32 cellular contexts compared by ENCODE assay signal in genomic region chr9:130313103-130313858, GRCh38. TPM values are rescaled to one million over a fixed set of nuclear protein-coding genes. Genes with fewer than 3 reads are reported as not detected.
DNase-seq lines count a peak whose midpoint lies in the region; ATAC-seq, FAIRE-seq and TF ChIP-seq lines count a peak whose summit lies in the region.
"Had no signal": no experiment of that assay in that cellular context is flagged by ENCODE, and none has a peak within 500 bp of the region (broad histone marks: within the 10 kb centered on the region; RNA-seq: fewer than 3 reads in every experiment).

No MANE protein-coding gene starts in this region.

- WGBS in GM12878 (ENCODE audit: insufficient coverage, insufficient replicate concordance, low lambda C conversion rate, missing lambda C conversion rate): 39% methylated on average over 15 of the region's 16 CpGs

- TF ChIP-seq CTCF in GM12878 (IDR thresholded peaks at IDR 0.05 in 2 of 3, conservative IDR thresholded peaks at IDR 0.05 in 1 of 3; ENCODE audit: control insufficient read depth in 2 of 3, extremely low read depth in 1 of 3, insufficient read depth in 1 of 3, low read depth in 3 of 3, low read length in 3 of 3) (no peak), left lung (IDR thresholded peaks at IDR 0.05) (no peak), upper lobe of right lung (IDR thresholded peaks at IDR 0.05) (no peak)

- intact Hi-C loops in left ventricle myocardium superior (cut with micrococcal nuclease): no loop called here
- intact Hi-C loops in left cardiac atrium (cut with DNase I): no loop called here
- intact Hi-C loops in GM12878 (cut with micrococcal nuclease; ENCODE audit: unreplicated experiment): no loop called here
- intact Hi-C loops in left lung (cut with DNase I): no loop called here
- intact Hi-C loops in upper lobe of right lung (cut with DNase I): no loop called here

- no peak for TF ChIP-seq RAD21 in GM12878 (IDR thresholded peaks at IDR 0.05; ENCODE audit: insufficient read depth, low read depth, low read length)

- no peak overlapping the region for H3K9ac ChIP-seq in GM12878 (ENCODE audit: control insufficient read depth, insufficient read depth, low read length)

- FAIRE-seq in GM12878 (lab: Jason Lieb, UNC): no peak
- FAIRE-seq: colon, frontal cortex, GM12891 had no signal

- H3K27ac ChIP-seq in GM12878 (ENCODE audit: control insufficient read depth, insufficient read depth) (no peak overlapping the region), left lung (peak overlapping the region in 1 of 2 donors; percentile 23), upper lobe of right lung (no peak overlapping the region)
- H3K27ac ChIP-seq: hepatocyte, neutrophil, PC-9, prostate gland, spleen, testis had no signal

- CTCF ChIA-PET in GM12878 (lab: Yijun Ruan, JAX): interaction anchor here (0.6 to 3.2 kb wide), 4 partner anchors 11 to 564 kb away, joined by 3 to 13 read pairs (median 3); no protein-coding TSS in a partner anchor

- no peak overlapping the region for H3K4me2 ChIP-seq in GM12878 (ENCODE audit: control insufficient read depth, insufficient read depth)
- H3K4me2 ChIP-seq: hepatocyte, PC-9 had no signal

- TF ChIP-seq POLR2A in GM12878 (IDR thresholded peaks at IDR 0.05; ENCODE audit: low read depth, low read length): no peak

- POLR2A ChIA-PET in GM12878 (lab: Charles Lee): no interaction called here

- BruUV-seq in GM12878 (replicated peaks; lab: Mats Ljungman, UMichigan): no TSS peak

- DNase-seq in left ventricle myocardium superior (peak; percentile 35), left cardiac atrium (no peak), GM12878 (ENCODE audit: low read depth, low spot score) (no peak), left lung (peak in 1 of 2 donors; percentile 46), upper lobe of right lung (no peak)
- DNase-seq in stimulated activated CD4-positive, alpha-beta T cell treated with anti-CD3 and anti-CD28 coated beads, Interleukin-4, amount 100 ng/mL, for 24 hours: no peak
- DNase-seq in activated CD8-positive, alpha-beta memory T cell treated with anti-CD3 and anti-CD28 coated beads for 24 hours: no peak
- DNase-seq: activated CD4-positive, alpha-beta T cell treated with anti-CD3 and anti-CD28 coated beads for 36 hours; activated gamma-delta T cell treated with Interleukin-2 at 50 U/mL for 16 hours; activated T-cell treated with anti-CD3 and anti-CD28 coated beads, Interleukin-2, amount 50 U/mL, for 1 hour; BE2C; DMS79 treated with DMSO at 0.1 percent for 48 hours; effector memory CD8-positive, alpha-beta T cell; immature natural killer cell; NCI-H1105 treated with DMSO at 0.1 percent for 48 hours; NCI-H2081; NCI-H446; spleen; stimulated activated CD4-positive, alpha-beta T cell treated with anti-CD3 and anti-CD28 coated beads, Interleukin-2, amount 100 ng/mL, for 48 hours; testis had no signal

- no peak overlapping the region for H2AFZ ChIP-seq in GM12878 (ENCODE audit: control insufficient read depth, low read depth, low read length)
- H2AFZ ChIP-seq: hepatocyte, PC-9 had no signal

- H3K4me3 ChIP-seq in GM12878 (no peak overlapping the region), left lung (no peak overlapping the region), upper lobe of right lung (no peak overlapping the region)
- H3K4me3 ChIP-seq: esophagus muscularis mucosa, HAP-1, hepatocyte, PC-9, prostate gland, spleen, testis had no signal

- no peaks in the 10 kb centered on the region for H4K20me1 ChIP-seq in GM12878 (ENCODE audit: control insufficient read depth, insufficient read depth)

- H3K36me3 ChIP-seq in GM12878 (ENCODE audit: control insufficient read depth in 2 of 2, insufficient read depth in 2 of 2, low read length in 1 of 2): no peaks in the 10 kb centered on the region
- H3K36me3 ChIP-seq in left lung: no peaks in the 10 kb centered on the region
- no peaks in the 10 kb centered on the region for H3K36me3 ChIP-seq in upper lobe of right lung
- H3K36me3 ChIP-seq: BE2C, HAP-1, neutrophil, prostate gland, spleen had no signal

- no peaks in the 10 kb centered on the region for H3K9me3 ChIP-seq in GM12878 (replicated peaks; ENCODE audit: control insufficient read depth, insufficient read depth, low read length)
- H3K9me3 ChIP-seq in left lung: no peaks in the 10 kb centered on the region
- H3K9me3 ChIP-seq in upper lobe of right lung: no peaks in the 10 kb centered on the region
- H3K9me3 ChIP-seq: BE2C, esophagus muscularis mucosa, HAP-1, neutrophil, prostate gland, testis had no signal

- RAD21 ChIA-PET in GM12878 (lab: Charles Lee; ENCODE audit: unreplicated experiment): no interaction called here

- H3K4me1 ChIP-seq in GM12878 (ENCODE audit: control insufficient read depth, insufficient read depth, low read length) (peaks cover 11% of the 10 kb centered on the region), left lung (no peaks in the 10 kb centered on the region), upper lobe of right lung (no peaks in the 10 kb centered on the region)
- H3K4me1 ChIP-seq: HAP-1, prostate gland, testis had no signal

- ATAC-seq in left ventricle myocardium superior (peak; percentile 54), left cardiac atrium (no peak), GM12878 (peak; percentile 12; the same call in 2 of the 3 replicates), left lung (peak; percentile 18), upper lobe of right lung (peak; percentile 38), GM21367 (IDR thresholded peaks at IDR 0.05; ENCODE audit: unreplicated experiment) (no peak)
- ATAC-seq: activated CD4-positive, alpha-beta T cell treated with anti-CD3 and anti-CD28 coated beads for 36 hours; effector memory CD8-positive, alpha-beta T cell; stimulated activated memory B cell treated with anti-CD40 and anti-IgM and Interleukin-4, amounts not matched to agents 10 μg/mL and 1 μg/mL and 100 μg/mL, for 72 hours had no signal

- no peaks in the 10 kb centered on the region for H3K79me2 ChIP-seq in GM12878 (ENCODE audit: control insufficient read depth, insufficient read depth, low read length)
- H3K79me2 ChIP-seq: hepatocyte had no signal

- SMC1A ChIA-PET in GM12878 (lab: Charles Lee; ENCODE audit: uncharacterized antibody, unreplicated experiment): interaction anchor here (0.6 to 1.2 kb wide), 3 partner anchors 70 to 934 kb away, joined by 3 read pairs; no protein-coding TSS in a partner anchor

- TF ChIP-seq EP300 in GM12878 (IDR thresholded peaks at IDR 0.05; ENCODE audit: borderline replicate concordance in 1 of 2, control insufficient read depth in 1 of 2, low read depth in 2 of 2, low read length in 2 of 2): no peak

- in situ Hi-C loops in GM12878 (cut with MboI): no loop called here

- H3K27me3 ChIP-seq in GM12878 (replicated peaks in 1 of 2; ENCODE audit: control insufficient read depth in 2 of 2, insufficient read depth in 2 of 2, low read length in 1 of 2) (no peaks in the 10 kb centered on the region; a peak in 2 of 4 replicates), left lung (peaks cover 0 to 10% of the 10 kb centered on the region in 2 donors), upper lobe of right lung (no peaks in the 10 kb centered on the region)
- H3K27me3 ChIP-seq: BE2C, esophagus muscularis mucosa, hepatocyte, testis had no signal

TF ChIP-seq in GM12878, 131 proteins besides CTCF, POLR2A, EP300 and RAD21:
- TF ChIP-seq POLR2AphosphoS2 (IDR thresholded peaks at IDR 0.05; ENCODE audit: low read depth, low read length) (no peak), SMAD5 (IDR thresholded peaks at IDR 0.05; ENCODE audit: low read depth) (no peak), ZNF384 (IDR thresholded peaks at IDR 0.05; ENCODE audit: borderline replicate concordance, low read depth, low read length) (0 out of 2 replicates have a peak, but pooled peaks have one; percentile 10)

RNA-seq across cellular contexts. Expression of gene HMCN2, which starts 47.7 kb away (rescaled TPM):
- 7.3 TPM for total RNA-seq in left ventricle myocardium superior
- 1 to 10 TPM; 4.6 to 6.0 TPM for total RNA-seq in left cardiac atrium
- not detected in 2 replicates for total RNA-seq in GM12878 (2013; cell fraction: nucleolus; rRNA removed)
- not detected in 2 replicates for total RNA-seq in GM12878 (2014; rRNA removed)
- not detected in 2 replicates for total RNA-seq in GM12878 (2014; rRNA removed; fragmentation: Illumina TruSeq; extraction: Trizol)
- total RNA-seq in GM12878 (2021): not detected in 2 replicates
- polyA plus RNA-seq in GM12878 (2011; ENCODE audit: low read depth): not detected
- 0.04 TPM in 1 of 2 replicates, not detected in the other for polyA plus RNA-seq in GM12878 (2011; rRNA removed)
- polyA plus RNA-seq in GM12878 (2011; cell fraction: cytosol; rRNA removed): under 0.01 and 0.02 TPM in 2 replicates
- 0.18 and 0.20 TPM in 2 replicates for polyA plus RNA-seq in GM12878 (2011; cell fraction: nucleus; rRNA removed)
- 0.01 TPM in 1 of 2 replicates, not detected in the other for polyA plus RNA-seq in GM12878 (2012)
- polyA plus RNA-seq in GM12878 (2014; fragmentation: Illumina TruSeq; extraction: Trizol): not detected in 2 replicates
- not detected for polyA plus RNA-seq in GM12878 (2014; fragmentation: Nextera tagmentation; extraction: Ambion mirVana)
- polyA plus RNA-seq in GM12878 (2014; rRNA removed): not detected in 2 replicates
- not detected for polyA plus RNA-seq in GM12878 (2016; fragmentation: Nextera tagmentation; extraction: Ambion mirVana)
- not detected in 2 replicates for polyA minus RNA-seq in GM12878 (2011; rRNA and poly(A)+ RNA removed)
- not detected in 2 replicates for polyA minus RNA-seq in GM12878 (2011; cell fraction: cytosol; rRNA and poly(A)+ RNA removed)
- polyA minus RNA-seq in GM12878 (2011; cell fraction: nucleus; rRNA and poly(A)+ RNA removed): under 0.01 TPM in 1 of 2 replicates, not detected in the other
- total RNA-seq in left lung: 1 to 10 TPM; 3.7 to 3.9 TPM
- total RNA-seq in upper lobe of right lung: 7.8 TPM
- total RNA-seq: SK-MEL-5 had no signal
- polyA plus RNA-seq: immature natural killer cell had no signal

Comparison
In these comparisons a context has a peak if more than half of its experiments do, and no peak if none do; other contexts are left out.
1. ATAC-seq: peak in left ventricle myocardium superior (single experiment), GM12878 (single experiment), left lung (single experiment) and upper lobe of right lung (single experiment); none in left cardiac atrium (0 of 2) and GM21367 (single experiment).